11 cellular contexts compared by ENCODE assay signal in genomic region chr21:36471254-36471723, GRCh38. TPM values are rescaled to one million over a fixed set of nuclear protein-coding genes. Genes with fewer than 3 reads are reported as not detected.
A peak's percentile ranks its signal among the peaks of the same experiment; 100 is the strongest.
DNase-seq lines count a peak whose midpoint lies in the region; ATAC-seq and TF ChIP-seq lines count a peak whose summit lies in the region.
"Had no signal": no experiment of that assay in that cellular context is flagged by ENCODE, and none has a peak within 500 bp of the region (broad histone marks: within the 10 kb centered on the region; RNA-seq: fewer than 3 reads in every experiment).

No MANE protein-coding gene starts in this region.

- no peak for TF ChIP-seq CTCF in upper lobe of right lung (IDR thresholded peaks at IDR 0.05)

- no peaks in the 10 kb centered on the region for H3K4me1 ChIP-seq in upper lobe of right lung
- H3K4me1 ChIP-seq: esophagus muscularis mucosa, upper lobe of left lung had no signal

- H3K9me3 ChIP-seq in upper lobe of right lung, result no peaks in the 10 kb centered on the region
- H3K9me3 ChIP-seq: upper lobe of left lung had no signal

- DNase-seq in M059J (ENCODE audit: low read depth), result peak; percentile 54
- peak; percentile 53 for DNase-seq in kidney tubule cell (ENCODE audit: low spot score)
- DNase-seq in upper lobe of right lung, result no peak
- DNase-seq: activated naive CD4-positive, alpha-beta T cell treated with anti-CD3 and anti-CD28 coated beads, Interleukin-2, amount 10 ng/mL, durations not matched to agents 7 days and 5 days; NCI-H226; upper lobe of left lung had no signal

- H3K4me3 ChIP-seq in upper lobe of right lung, result no peak overlapping the region
- H3K4me3 ChIP-seq: esophagus muscularis mucosa, upper lobe of left lung had no signal

- H3K36me3 ChIP-seq in upper lobe of right lung, result no peaks in the 10 kb centered on the region
- H3K36me3 ChIP-seq: esophagus muscularis mucosa, upper lobe of left lung had no signal

- intact Hi-C loops in upper lobe of right lung (cut with DNase I), result no loop called here

- no peak overlapping the region for H3K27ac ChIP-seq in upper lobe of right lung
- H3K27ac ChIP-seq: esophagus muscularis mucosa, upper lobe of left lung had no signal

- ATAC-seq in GM18517 (IDR thresholded peaks at IDR 0.05; ENCODE audit: unreplicated experiment) (peak; percentile 67), GM21786 (IDR thresholded peaks at IDR 0.05; ENCODE audit: unreplicated experiment) (peak; percentile 83), GM21526 (IDR thresholded peaks at IDR 0.05; ENCODE audit: low FRiP score, unreplicated experiment) (no peak), upper lobe of right lung (no peak), HG03280 (IDR thresholded peaks at IDR 0.05; ENCODE audit: unreplicated experiment) (no peak)

- no peaks in the 10 kb centered on the region for H3K27me3 ChIP-seq in upper lobe of right lung
- H3K27me3 ChIP-seq: upper lobe of left lung had no signal

RNA-seq across cellular contexts. Expression of gene CLDN14, which starts 8.6 kb away (rescaled TPM):
- total RNA-seq in M059J (2014; rRNA removed; shearing (Covaris generic)), result not detected in 2 replicates
- not detected for total RNA-seq in upper lobe of right lung
- total RNA-seq: esophagus muscularis mucosa had no signal

Comparison
In these comparisons a context has a peak if more than half of its experiments do, and no peak if none do; other contexts are left out.
1. ATAC-seq: peak in GM18517 (single experiment) and GM21786 (single experiment); none in GM21526 (single experiment), upper lobe of right lung (single experiment) and HG03280 (single experiment).